28 cellular contexts compared by ENCODE assay signal in genomic region chr18:35088931-35089330, GRCh38. TPM values are rescaled to one million over a fixed set of nuclear protein-coding genes. Genes with fewer than 3 reads are reported as not detected.
DNase-seq lines count a peak whose midpoint lies in the region; ATAC-seq and TF ChIP-seq lines count a peak whose summit lies in the region.
"Had no signal": no experiment of that assay in that cellular context is flagged by ENCODE, and none has a peak within 500 bp of the region (broad histone marks: within the 10 kb centered on the region; RNA-seq: fewer than 3 reads in every experiment).

No MANE protein-coding gene starts in this region.

- TF ChIP-seq CTCF in HFFc6 (IDR thresholded peaks at IDR 0.05) (no peak), lower lobe of right lung (IDR thresholded peaks at IDR 0.05) (no peak)

- intact Hi-C loops in lower lobe of right lung (cut with DNase I), result no loop called here

- peaks cover 52% of the 10 kb centered on the region for H3K4me1 Mint-ChIP-seq in HFFc6 (ENCODE audit: low read depth)
- H3K4me1 Mint-ChIP-seq: WTC11 had no signal

- H3K36me3 ChIP-seq in lower lobe of right lung, result no peaks in the 10 kb centered on the region
- H3K36me3 ChIP-seq: ascending aorta, Peyer's patch, prostate gland, SJCRH30, transverse colon had no signal

- H3K4me3 Mint-ChIP-seq in HFFc6, result peak overlapping the region; percentile 31; the same call in 1 of the 2 replicates
- H3K4me3 Mint-ChIP-seq: activated CD4-positive, alpha-beta T cell treated with anti-CD3 and anti-CD28 coated beads, Interleukin-2, amount 10 ng/mL, durations not matched to agents 7 days and 5 days; CD8-positive, alpha-beta memory T cell; naive B cell; stimulated activated memory B cell treated with anti-CD40 and anti-IgM and Interleukin-4, amounts not matched to agents 10 μg/mL and 1 μg/mL and 100 μg/mL, for 72 hours; WTC11 had no signal

- ATAC-seq in HG03354 (IDR thresholded peaks at IDR 0.05; ENCODE audit: poor library complexity, severe bottlenecking, unreplicated experiment) (no peak), lower lobe of right lung (no peak), GM19351 (IDR thresholded peaks at IDR 0.05; ENCODE audit: unreplicated experiment) (no peak)
- ATAC-seq: activated naive CD4-positive, alpha-beta T cell treated with anti-CD3 and anti-CD28 coated beads, Interleukin-2, amount 50 U/mL, for 72 hours; GM12878; stimulated activated memory B cell treated with anti-CD40 and anti-IgM and Interleukin-4, amounts not matched to agents 10 μg/mL and 1 μg/mL and 100 μg/mL, for 72 hours; WTC11 had no signal

- H3K27me3 ChIP-seq in lower lobe of right lung (ENCODE audit: low read depth), result no peaks in the 10 kb centered on the region
- H3K27me3 ChIP-seq: ascending aorta, Peyer's patch, SJCRH30, transverse colon had no signal

- peaks cover 21% of the 10 kb centered on the region for H3K4me1 ChIP-seq in lower lobe of right lung
- H3K4me1 ChIP-seq: Peyer's patch, prostate gland, SJCRH30 had no signal

- peaks cover 4% of the 10 kb centered on the region; the same call in 1 of the 2 replicates for H3K27me3 Mint-ChIP-seq in HFFc6 (ENCODE audit: insufficient read depth)
- H3K27me3 Mint-ChIP-seq: activated CD4-positive, alpha-beta T cell treated with anti-CD3 and anti-CD28 coated beads, Interleukin-2, amount 10 ng/mL, durations not matched to agents 7 days and 5 days; CD8-positive, alpha-beta memory T cell; naive B cell; stimulated activated memory B cell treated with anti-CD40 and anti-IgM and Interleukin-4, amounts not matched to agents 10 μg/mL and 1 μg/mL and 100 μg/mL, for 72 hours had no signal

- DNase-seq in EH (ENCODE audit: low read depth), result peak; percentile 78
- peak; percentile 42 for DNase-seq in HFFc6
- DNase-seq in amniotic stem cell (lab: John Stamatoyannopoulos, UW), result peak; percentile 38
- DNase-seq in iris pigment epithelial cell (ENCODE audit: low read depth), result peak; percentile 60
- DNase-seq in lower lobe of right lung, result no peak
- no peak for DNase-seq in activated effector memory CD4-positive, alpha-beta T cell treated with anti-CD3 and anti-CD28 coated beads, Interleukin-2, amount 50 U/mL, for 16 hours
- DNase-seq: ACHN; activated CD4-positive, alpha-beta T cell treated with anti-CD3 and anti-CD28 coated beads, Interleukin-2, amount 10 ng/mL, durations not matched to agents 7 days and 5 days; CD8-positive, alpha-beta memory T cell; central memory CD4-positive, alpha-beta T cell; DMS 273 treated with DMSO at 0.1 percent for 48 hours; H7; left ventricle myocardium superior; midbrain; naive B cell; NCI-H748 treated with DMSO at 0.1 percent for 48 hours; Peyer's patch; SJCRH30; T1000; transverse colon had no signal

- peak overlapping the region; percentile 81 for H3K27ac Mint-ChIP-seq in HFFc6
- H3K27ac Mint-ChIP-seq: activated CD4-positive, alpha-beta T cell treated with anti-CD3 and anti-CD28 coated beads, Interleukin-2, amount 10 ng/mL, durations not matched to agents 7 days and 5 days; activated naive CD4-positive, alpha-beta T cell treated with anti-CD3 and anti-CD28 coated beads, Interleukin-2, amount 50 U/mL, for 72 hours; stimulated activated memory B cell treated with anti-CD40 and anti-IgM and Interleukin-4, amounts not matched to agents 10 μg/mL and 1 μg/mL and 100 μg/mL, for 72 hours; WTC11 had no signal

- no peaks in the 10 kb centered on the region for H3K9me3 Mint-ChIP-seq in HFFc6
- H3K9me3 Mint-ChIP-seq: activated CD4-positive, alpha-beta T cell treated with anti-CD3 and anti-CD28 coated beads, Interleukin-2, amount 10 ng/mL, durations not matched to agents 7 days and 5 days; CD8-positive, alpha-beta memory T cell; naive B cell; stimulated activated memory B cell treated with anti-CD40 and anti-IgM and Interleukin-4, amounts not matched to agents 10 μg/mL and 1 μg/mL and 100 μg/mL, for 72 hours; WTC11 had no signal

- H3K4me3 ChIP-seq in lower lobe of right lung, result no peak overlapping the region
- H3K4me3 ChIP-seq: ascending aorta, GM12878, Peyer's patch, prostate gland, SJCRH30, transverse colon had no signal

- H3K36me3 Mint-ChIP-seq in HFFc6 (ENCODE audit: low read depth), result no peaks in the 10 kb centered on the region; the same call in 1 of the 2 replicates
- H3K36me3 Mint-ChIP-seq: WTC11 had no signal

- no peaks in the 10 kb centered on the region for H3K9me3 ChIP-seq in lower lobe of right lung
- H3K9me3 ChIP-seq: ascending aorta, Peyer's patch, prostate gland, SJCRH30, transverse colon had no signal

- H3K27ac ChIP-seq in lower lobe of right lung, result no peak overlapping the region
- H3K27ac ChIP-seq: ascending aorta, Peyer's patch, prostate gland, SJCRH30, transverse colon had no signal

RNA-seq across cellular contexts. Expression of gene MAPRE2, which starts 47.7 kb away (rescaled TPM):
- 10 to 100 TPM; 22.4 to 39.1 (median 24.4) TPM for total RNA-seq in HFFc6 (2021; fragmentation: NEBNext Ultra II Directional; extraction: Animal tissue kit (Norgen Biotek cat#: 25700))
- total RNA-seq in lower lobe of right lung, result 33.8 TPM

Comparison
In these comparisons a context has a peak if more than half of its experiments do, and no peak if none do; other contexts are left out.
1. DNase-seq: peak in EH (single experiment), HFFc6 (single experiment), amniotic stem cell (single experiment) and iris pigment epithelial cell (single experiment); none in lower lobe of right lung (single experiment) and activated effector memory CD4-positive, alpha-beta T cell treated with anti-CD3 and anti-CD28 coated beads, Interleukin-2, amount 50 U/mL, for 16 hours (single experiment).